ENCODE assay signal across 28 cellular contexts in genomic region chr6:90039911-90040310, GRCh38.
DNase-seq lines count a peak whose midpoint lies in the region; ATAC-seq, FAIRE-seq and TF ChIP-seq lines count a peak whose summit lies in the region.
"Had no signal": no experiment of that assay in that cellular context is flagged by ENCODE, and none has a peak within 500 bp of the region (broad histone marks: within the 10 kb centered on the region; RNA-seq: fewer than 3 reads in every experiment).

No MANE protein-coding gene starts in this region.

- H2BK5ac ChIP-seq in IMR-90 (ENCODE audit: low read depth, low read length, poor library complexity, severe bottlenecking) = no peak overlapping the region

- H3K79me1 ChIP-seq in IMR-90 (ENCODE audit: low read depth in 1 of 2, low read length in 2 of 2) = no peaks in the 10 kb centered on the region

- H3K18ac ChIP-seq in IMR-90 (ENCODE audit: low read depth, low read length) = no peak overlapping the region

- H3K23ac ChIP-seq in IMR-90 (ENCODE audit: low read depth, low read length) = no peak overlapping the region

- no peaks in the 10 kb centered on the region for H4K20me1 ChIP-seq in IMR-90 (ENCODE audit: insufficient read depth, low read length)

- H3K27me3 ChIP-seq in IMR-90 (ENCODE audit: control insufficient read depth, insufficient read depth, low read length) (no peaks in the 10 kb centered on the region), body of pancreas (no peaks in the 10 kb centered on the region)
- H3K27me3 ChIP-seq: ovary, upper lobe of left lung had no signal

- no peak overlapping the region for H3K14ac ChIP-seq in IMR-90 (replicated peaks; ENCODE audit: low read depth, low read length)

- in situ Hi-C loops in IMR-90 (cut with MboI; ENCODE audit: low sequenced_read_pairs) = no loop called here

- no peak for DNase-seq in stimulated activated naive CD8-positive, alpha-beta T cell treated with anti-CD3 and anti-CD28 coated beads, Interleukin-15, Interleukin-2, amounts not matched to agents 100 U/mL and 50 U/mL, for 24 hours
- DNase-seq in IMR-90 (peak; percentile 54), stromal cell of bone marrow (ENCODE audit: low read depth) (peak; percentile 49), NCI-H774 (lab: John Stamatoyannopoulos, UW) (no peak), ureter (ENCODE audit: low spot score) (no peak), body of pancreas (no peak)
- DNase-seq: ACHN; activated CD4-positive, alpha-beta T cell treated with anti-CD3 and anti-CD28 coated beads, Interleukin-2, amount 50 U/mL, for 4 hours; activated naive CD4-positive, alpha-beta T cell; activated T-cell treated with anti-CD3 and anti-CD28 coated beads, Interleukin-2, amount 50 U/mL, for 72 hours; anterior cingulate cortex; DND-41; kidney glomerular epithelial cell; lower lobe of right lung; NCI-H1092 treated with DMSO at 0.1 percent for 48 hours; NCI-H187 treated with DMSO at 0.1 percent for 48 hours; NCI-H524; ovary; PC-3; SHP77; substantia nigra; upper lobe of left lung had no signal

- ATAC-seq in stimulated activated naive CD8-positive, alpha-beta T cell treated with anti-CD3 and anti-CD28 coated beads, Interleukin-15, Interleukin-2, amounts not matched to agents 100 U/mL and 50 U/mL, for 24 hours = no peak
- ATAC-seq in IMR-90 (ENCODE audit: low read depth) (no peak), body of pancreas (no peak)
- ATAC-seq: activated T-cell treated with anti-CD3 and anti-CD28 coated beads, Interleukin-2, amount 50 U/mL, for 72 hours; lower lobe of right lung; natural killer cell treated with Interleukin-12 subunit alpha and Interleukin-12 subunit beta and Interleukin-15 and Interleukin-18, amount 100 ng/mL, for 72 hours; PC-3; WTC11 had no signal

- H3K56ac ChIP-seq in IMR-90 (ENCODE audit: extremely low read depth, insufficient read depth, low read length) = no peak overlapping the region

- TF ChIP-seq CTCF in IMR-90 (conservative IDR thresholded peaks at IDR 0.05; ENCODE audit: low read depth, low read length) = no peak
- no peak for TF ChIP-seq CTCF in body of pancreas (IDR thresholded peaks at IDR 0.05)

- H2AFZ ChIP-seq in IMR-90 (replicated peaks; ENCODE audit: low read length, poor library complexity) = no peak overlapping the region

- no peak overlapping the region for H3K4me3 Mint-ChIP-seq in stimulated activated naive CD8-positive, alpha-beta T cell treated with anti-CD3 and anti-CD28 coated beads, Interleukin-15, Interleukin-2, amounts not matched to agents 100 ng/mL and 50 ng/mL, for 24 hours
- H3K4me3 Mint-ChIP-seq: activated T-cell treated with anti-CD3 and anti-CD28 coated beads, Interleukin-2, amount 50 U/mL, for 72 hours; CD14-positive monocyte; natural killer cell treated with Interleukin-12 subunit alpha and Interleukin-12 subunit beta and Interleukin-15 and Interleukin-18, amount 100 ng/mL, for 72 hours; WTC11 had no signal

- no peak overlapping the region for H2BK15ac ChIP-seq in IMR-90 (ENCODE audit: low read depth, low read length)

- H3K36me3 ChIP-seq in IMR-90 (ENCODE audit: control insufficient read depth, insufficient read depth, low read length) (no peaks in the 10 kb centered on the region), body of pancreas (replicated peaks in 1 of 2; ENCODE audit: insufficient read depth in 1 of 2, low read depth in 2 of 2) (no peaks in the 10 kb centered on the region)
- H3K36me3 ChIP-seq: lower lobe of right lung, ovary, upper lobe of left lung had no signal

- H3K9me3 Mint-ChIP-seq in stimulated activated naive CD8-positive, alpha-beta T cell treated with anti-CD3 and anti-CD28 coated beads, Interleukin-15, Interleukin-2, amounts not matched to agents 100 ng/mL and 50 ng/mL, for 24 hours = no peaks in the 10 kb centered on the region
- H3K9me3 Mint-ChIP-seq: activated T-cell treated with anti-CD3 and anti-CD28 coated beads, Interleukin-2, amount 50 U/mL, for 72 hours; natural killer cell treated with Interleukin-12 subunit alpha and Interleukin-12 subunit beta and Interleukin-15 and Interleukin-18, amount 100 ng/mL, for 72 hours had no signal

- TF ChIP-seq POLR2A in IMR-90 (IDR thresholded peaks at IDR 0.05; ENCODE audit: low read depth, low read length) (no peak), body of pancreas (IDR thresholded peaks at IDR 0.05) (no peak)

- FAIRE-seq in endometrium (lab: Jason Lieb, UNC) = peak; percentile 89
- FAIRE-seq: H1 had no signal

- no peak overlapping the region for H2AK9ac ChIP-seq in IMR-90 (replicated peaks; ENCODE audit: low read depth, low read length, poor library complexity)

- peaks cover 66% of the 10 kb centered on the region for H3K36me3 Mint-ChIP-seq in stimulated activated naive CD8-positive, alpha-beta T cell treated with anti-CD3 and anti-CD28 coated beads, Interleukin-15, Interleukin-2, amounts not matched to agents 100 ng/mL and 50 ng/mL, for 24 hours (ENCODE audit: low read depth)
- H3K36me3 Mint-ChIP-seq: natural killer cell treated with Interleukin-12 subunit alpha and Interleukin-12 subunit beta and Interleukin-15 and Interleukin-18, amount 100 ng/mL, for 72 hours; WTC11 had no signal

- CTCF ChIA-PET in IMR-90 (lab: Yijun Ruan, JAX) = interaction anchor here (0.6 kb wide), 2 partner anchors 50 to 437 kb away, joined by 3 to 4 read pairs; no protein-coding TSS in a partner anchor

- no CpG with 5 or more reads among the region's 2 CpGs for WGBS in IMR-90 (ENCODE audit: extremely low coverage in 2 of 2, insufficient read length in 1 of 2), 2 experiments
- WGBS in body of pancreas, 2 donors = 82 to 85% methylated on average over 2 of the region's 2 CpGs

- H3K27me3 Mint-ChIP-seq in stimulated activated naive CD8-positive, alpha-beta T cell treated with anti-CD3 and anti-CD28 coated beads, Interleukin-15, Interleukin-2, amounts not matched to agents 100 ng/mL and 50 ng/mL, for 24 hours = no peaks in the 10 kb centered on the region
- H3K27me3 Mint-ChIP-seq: natural killer cell treated with Interleukin-12 subunit alpha and Interleukin-12 subunit beta and Interleukin-15 and Interleukin-18, amount 100 ng/mL, for 72 hours had no signal

- H3K9me3 ChIP-seq in IMR-90 (ENCODE audit: control insufficient read depth, insufficient read depth, low read length) (no peaks in the 10 kb centered on the region), body of pancreas (no peaks in the 10 kb centered on the region)
- H3K9me3 ChIP-seq: lower lobe of right lung, ovary, upper lobe of left lung had no signal

- BruUV-seq in IMR-90 (replicated peaks; lab: Mats Ljungman, UMichigan) = no TSS peak

- no peak overlapping the region for H3K4ac ChIP-seq in IMR-90 (ENCODE audit: low read depth, low read length)

- no peak overlapping the region for H2BK120ac ChIP-seq in IMR-90 (ENCODE audit: low read depth, low read length)

- peaks cover 8% of the 10 kb centered on the region for H3K4me1 ChIP-seq in IMR-90 (ENCODE audit: control insufficient read depth, insufficient read depth, low read length)
- H3K4me1 ChIP-seq in body of pancreas = no peaks in the 10 kb centered on the region
- H3K4me1 ChIP-seq: lower lobe of right lung, upper lobe of left lung had no signal

- peaks cover 6% of the 10 kb centered on the region for H3K9me1 ChIP-seq in IMR-90 (ENCODE audit: insufficient read depth, low read length)

- H3K27ac ChIP-seq in IMR-90 (ENCODE audit: insufficient read depth, low read length) (no peak overlapping the region), body of pancreas (no peak overlapping the region)
- H3K27ac ChIP-seq: lower lobe of right lung, ovary, upper lobe of left lung had no signal

- intact Hi-C loops in IMR-90 (cut with micrococcal nuclease) (no loop called here), body of pancreas (cut with DNase I) (no loop called here)

- dilution Hi-C loops in IMR-90 (cut with HindIII; ENCODE audit: low sequenced_read_pairs, unreplicated experiment) = no loop called here

- H3K4me2 ChIP-seq in IMR-90 (ENCODE audit: low read depth, low read length) = no peak overlapping the region

- no peak for TF ChIP-seq RAD21 in IMR-90 (IDR thresholded peaks at IDR 0.05; ENCODE audit: low read length)

- no peak overlapping the region for H2BK20ac ChIP-seq in IMR-90 (ENCODE audit: low read depth, low read length)

- no peak overlapping the region for H4K5ac ChIP-seq in IMR-90 (ENCODE audit: low read depth, low read length)

- H3K4me3 ChIP-seq in IMR-90 (ENCODE audit: insufficient read depth, low read depth, low read length) = no peak overlapping the region
- H3K4me3 ChIP-seq in body of pancreas = no peak overlapping the region
- H3K4me3 ChIP-seq: lower lobe of right lung, ovary, upper lobe of left lung had no signal

- POLR2A ChIA-PET in IMR-90 (lab: Charles Lee; ENCODE audit: unreplicated experiment) = no interaction called here

- no peak overlapping the region for H4K91ac ChIP-seq in IMR-90 (ENCODE audit: insufficient read depth, low read depth, low read length)

- H3K4me1 Mint-ChIP-seq in stimulated activated naive CD8-positive, alpha-beta T cell treated with anti-CD3 and anti-CD28 coated beads, Interleukin-15, Interleukin-2, amounts not matched to agents 100 ng/mL and 50 ng/mL, for 24 hours (ENCODE audit: low read depth) = peaks cover 59% of the 10 kb centered on the region
- H3K4me1 Mint-ChIP-seq: WTC11 had no signal

- no peak overlapping the region for H4K8ac ChIP-seq in IMR-90 (ENCODE audit: low read depth in 2 of 2, low read length in 2 of 2)

- no peak overlapping the region for H3K9ac ChIP-seq in IMR-90 (ENCODE audit: low read depth, low read length)

- H3K27ac Mint-ChIP-seq in stimulated activated naive CD8-positive, alpha-beta T cell treated with anti-CD3 and anti-CD28 coated beads, Interleukin-15, Interleukin-2, amounts not matched to agents 100 ng/mL and 50 ng/mL, for 24 hours = peak overlapping the region; percentile 19
- H3K27ac Mint-ChIP-seq: activated T-cell treated with anti-CD3 and anti-CD28 coated beads, Interleukin-2, amount 50 U/mL, for 72 hours; CD14-positive monocyte; natural killer cell treated with Interleukin-12 subunit alpha and Interleukin-12 subunit beta and Interleukin-15 and Interleukin-18, amount 100 ng/mL, for 72 hours; WTC11 had no signal

- H2AK5ac ChIP-seq in IMR-90 (ENCODE audit: low read depth, low read length) = no peak overlapping the region

TF ChIP-seq in IMR-90, 13 proteins besides CTCF, POLR2A, EP300 and RAD21 (continues in another document):
- no peak for TF ChIP-seq CEBPB (IDR thresholded peaks at IDR 0.05; ENCODE audit: low read depth, low read length)
- TF ChIP-seq ELK1 (IDR thresholded peaks at IDR 0.05; ENCODE audit: borderline replicate concordance, low read depth, low read length) = no peak
- TF ChIP-seq FOS (IDR thresholded peaks at IDR 0.05; ENCODE audit: low read depth, low read length) = no peak

Comparison
In these comparisons a context has a peak if more than half of its experiments do, and no peak if none do; other contexts are left out.
1. DNase-seq: peak in IMR-90 (single experiment) and stromal cell of bone marrow (single experiment); none in stimulated activated naive CD8-positive, alpha-beta T cell treated with anti-CD3 and anti-CD28 coated beads, Interleukin-15, Interleukin-2, amounts not matched to agents 100 U/mL and 50 U/mL, for 24 hours (single experiment), NCI-H774 (single experiment), ureter (single experiment) and body of pancreas (0 of 4).